ENCODE assay signal across 22 cellular contexts in genomic region chr20:7137395-7138151, GRCh38.
DNase-seq lines count a peak whose midpoint lies in the region; ATAC-seq, FAIRE-seq and TF ChIP-seq lines count a peak whose summit lies in the region.
"Had no signal": no experiment of that assay in that cellular context is flagged by ENCODE, and none has a peak within 500 bp of the region (broad histone marks: within the 10 kb centered on the region; RNA-seq: fewer than 3 reads in every experiment).

No MANE protein-coding gene starts in this region.

- TF ChIP-seq RAD21 in HepG2 (CRISPR knock-in tag; IDR thresholded peaks at IDR 0.05): no peak

- H4K20me1 ChIP-seq in mammary epithelial cell (ENCODE audit: insufficient read depth, low read length) (no peaks in the 10 kb centered on the region), HepG2 (ENCODE audit: insufficient read depth, low read length) (no peaks in the 10 kb centered on the region)

- no peak overlapping the region for H2AFZ ChIP-seq in mammary epithelial cell (ENCODE audit: low read depth, low read length)
- no peak overlapping the region for H2AFZ ChIP-seq in HepG2 (ENCODE audit: low read length)

- TF ChIP-seq EP300 in sigmoid colon (IDR thresholded peaks at IDR 0.05): no peak
- TF ChIP-seq EP300 in HepG2 (IDR thresholded peaks at IDR 0.05; ENCODE audit: low read depth in 2 of 2, low read length in 2 of 2): no peak
- TF ChIP-seq EP300 in HepG2 (CRISPR knock-in tag; IDR thresholded peaks at IDR 0.05; ENCODE audit: borderline replicate concordance): no peak

- peak; percentile 73 for ATAC-seq in HG02763 (IDR thresholded peaks at IDR 0.05; ENCODE audit: unreplicated experiment)
- peak; percentile 87 for ATAC-seq in HG03457 (IDR thresholded peaks at IDR 0.05; ENCODE audit: unreplicated experiment)
- ATAC-seq in HepG2: no peak
- ATAC-seq: right lobe of liver; Right ventricle myocardium inferior; stimulated activated effector memory CD8-positive, alpha-beta T cell treated with anti-CD3 and anti-CD28 coated beads, Interleukin-12 subunit alpha, Interleukin-12 subunit beta, amount 100 ng/mL, for 72 hours; upper lobe of right lung had no signal

- H3K4me1 Mint-ChIP-seq in type B pancreatic cell (ENCODE audit: unreplicated experiment): peaks cover 8% of the 10 kb centered on the region
- H3K4me1 Mint-ChIP-seq: central memory CD8-positive, alpha-beta T cell; stimulated activated effector memory CD8-positive, alpha-beta T cell treated with anti-CD3 and anti-CD28 coated beads, Interleukin-12 subunit alpha, Interleukin-12 subunit beta, amount 100 ng/mL, for 72 hours had no signal

- CTCF ChIA-PET in mammary epithelial cell (lab: Charles Lee; ENCODE audit: low non-redundant PET): no interaction called here
- CTCF ChIA-PET in HepG2 (lab: Yijun Ruan, JAX; ENCODE audit: low intra/inter-chr PET ratio, low total read pairs): no interaction called here

- H3K27me3 ChIP-seq in mammary epithelial cell (ENCODE audit: insufficient read depth, low read length) (no peaks in the 10 kb centered on the region), breast epithelium (no peaks in the 10 kb centered on the region), sigmoid colon (no peaks in the 10 kb centered on the region), HepG2 (ENCODE audit: control insufficient read depth in 1 of 2, insufficient read depth in 2 of 2, low read length in 2 of 2) (no peaks in the 10 kb centered on the region; a peak in 1 of 5 replicates)
- H3K27me3 ChIP-seq: neutrophil, right lobe of liver, upper lobe of right lung had no signal

- in situ Hi-C loops in mammary epithelial cell (cut with MboI; ENCODE audit: low sequenced_read_pairs in 2 of 2): no loop called here
- in situ Hi-C loops in HepG2 (cut with HindIII; ENCODE audit: extremely low pct_ligation_motif_present, low pct_unique_long_range_greater_than_20kb): no loop called here

- POLR2A ChIA-PET in HepG2 (lab: Yijun Ruan, JAX): no interaction called here

- H3K9me3 ChIP-seq in mammary epithelial cell (replicated peaks; ENCODE audit: insufficient read depth, low read length): no peaks in the 10 kb centered on the region
- no peaks in the 10 kb centered on the region for H3K9me3 ChIP-seq in breast epithelium
- H3K9me3 ChIP-seq in sigmoid colon: no peaks in the 10 kb centered on the region
- no peaks in the 10 kb centered on the region for H3K9me3 ChIP-seq in HepG2 (ENCODE audit: low read length)
- H3K9me3 ChIP-seq: neutrophil, right lobe of liver, upper lobe of right lung had no signal

- H3K27me3 Mint-ChIP-seq in type B pancreatic cell: peaks cover 10% of the 10 kb centered on the region
- H3K27me3 Mint-ChIP-seq: central memory CD8-positive, alpha-beta T cell had no signal

- no peak overlapping the region for H3K27ac Mint-ChIP-seq in type B pancreatic cell
- H3K27ac Mint-ChIP-seq: stimulated activated effector memory CD8-positive, alpha-beta T cell treated with anti-CD3 and anti-CD28 coated beads, Interleukin-12 subunit alpha, Interleukin-12 subunit beta, amount 100 ng/mL, for 72 hours; T-helper 1 cell treated with Interleukin-12 subunit alpha and Interleukin-12 subunit beta and Interleukin-4 antibody, amounts not matched to agents 30 μg/mL and 1 μg/mL, for 36 hours had no signal

- H3K4me1 ChIP-seq in mammary epithelial cell (ENCODE audit: insufficient read depth, low read length): no peaks in the 10 kb centered on the region
- no peaks in the 10 kb centered on the region for H3K4me1 ChIP-seq in breast epithelium
- H3K4me1 ChIP-seq in sigmoid colon: no peaks in the 10 kb centered on the region
- no peaks in the 10 kb centered on the region for H3K4me1 ChIP-seq in HepG2 (ENCODE audit: insufficient read depth, low read length)
- H3K4me1 ChIP-seq: right lobe of liver, upper lobe of right lung had no signal

- H3K4me2 ChIP-seq in mammary epithelial cell (ENCODE audit: insufficient read depth, low read depth, low read length) (no peak overlapping the region), HepG2 (ENCODE audit: low read depth, low read length) (no peak overlapping the region)

- H3K36me3 ChIP-seq in mammary epithelial cell (ENCODE audit: insufficient read depth, low read length): no peaks in the 10 kb centered on the region
- H3K36me3 ChIP-seq in breast epithelium: no peaks in the 10 kb centered on the region
- no peaks in the 10 kb centered on the region for H3K36me3 ChIP-seq in sigmoid colon
- no peaks in the 10 kb centered on the region for H3K36me3 ChIP-seq in HepG2 (replicated peaks in 1 of 2; ENCODE audit: control insufficient read depth in 1 of 2, insufficient read depth in 2 of 2, low read length in 2 of 2)
- H3K36me3 ChIP-seq: neutrophil, right lobe of liver, upper lobe of right lung had no signal

- dilution Hi-C loops in mammary epithelial cell (cut with HindIII; ENCODE audit: low sequenced_read_pairs): no loop called here

- BruUV-seq in mammary epithelial cell (replicated peaks; lab: Mats Ljungman, UMichigan) (no TSS peak), HepG2 (replicated peaks; lab: Mats Ljungman, UMichigan) (no TSS peak)

- H3K36me3 Mint-ChIP-seq in type B pancreatic cell: no peaks in the 10 kb centered on the region
- H3K36me3 Mint-ChIP-seq: stimulated activated effector memory CD8-positive, alpha-beta T cell treated with anti-CD3 and anti-CD28 coated beads, Interleukin-12 subunit alpha, Interleukin-12 subunit beta, amount 100 ng/mL, for 72 hours had no signal

- H3K79me2 ChIP-seq in mammary epithelial cell (ENCODE audit: insufficient read depth, low read length) (no peaks in the 10 kb centered on the region), HepG2 (ENCODE audit: insufficient read depth, low read length) (no peaks in the 10 kb centered on the region)

- H3K27ac ChIP-seq in mammary epithelial cell (ENCODE audit: insufficient read depth, low read depth, low read length): no peak overlapping the region
- no peak overlapping the region for H3K27ac ChIP-seq in breast epithelium
- H3K27ac ChIP-seq in sigmoid colon: no peak overlapping the region
- H3K27ac ChIP-seq in HepG2 (ENCODE audit: extremely low read length, insufficient read depth, low read length): no peak overlapping the region
- H3K27ac ChIP-seq: C4-2B, neutrophil, right lobe of liver, upper lobe of right lung had no signal

- 48% methylated on average over 4 of the region's 4 CpGs for WGBS in mammary epithelial cell (ENCODE audit: low coverage, missing lambda C conversion rate)
- WGBS in sigmoid colon, 2 donors: 59 to 76% methylated on average over 4 of the region's 4 CpGs
- WGBS in HepG2 (ENCODE audit: low lambda C conversion rate): 16% methylated on average over 4 of the region's 4 CpGs

- FAIRE-seq in HepG2 (lab: Jason Lieb, UNC): no peak
- FAIRE-seq: endometrium, GM12891 had no signal

- DNase-seq in mammary epithelial cell: peak; percentile 23
- DNase-seq in breast epithelium (ENCODE audit: low spot score in 2 of 2): no peak
- DNase-seq in sigmoid colon: no peak
- DNase-seq in activated CD8-positive, alpha-beta memory T cell treated with anti-CD3 and anti-CD28 coated beads, Interleukin-2, amount 50 U/mL, for 48 hours: no peak
- no peak for DNase-seq in HepG2 (ENCODE audit: low spot score)
- no peak for DNase-seq in type B pancreatic cell (ENCODE audit: extremely low spot score, unreplicated experiment)
- DNase-seq: 8988T; activated CD4-positive, CD25-positive, alpha-beta regulatory T cell treated with anti-CD3 and anti-CD28 coated beads, Interleukin-2, amount 50 U/mL, for 72 hours; EL; right lobe of liver; stimulated activated CD4-positive, alpha-beta T cell treated with anti-CD3 and anti-CD28 coated beads, Interleukin-4, amount 100 ng/mL, for 4 hours; upper lobe of right lung had no signal

- TF ChIP-seq POLR2A in breast epithelium (IDR thresholded peaks at IDR 0.05) (no peak), sigmoid colon (IDR thresholded peaks at IDR 0.05) (no peak), HepG2 (IDR thresholded peaks at IDR 0.05; ENCODE audit: insufficient read depth in 1 of 2, low read depth in 2 of 2, low read length in 2 of 2) (no peak)

- intact Hi-C loops in mammary epithelial cell (cut with micrococcal nuclease) (no loop called here), breast epithelium (cut with DNase I; ENCODE audit: low total_unique reads) (no loop called here), sigmoid colon (cut with DNase I) (no loop called here), HepG2 (cut with micrococcal nuclease; ENCODE audit: unreplicated experiment) (no loop called here)

- H3K4me3 ChIP-seq in mammary epithelial cell (replicated peaks in 1 of 3; ENCODE audit: insufficient read depth in 1 of 3, low read depth in 2 of 3, low read length in 3 of 3) (no peak overlapping the region), breast epithelium (no peak overlapping the region), sigmoid colon (no peak overlapping the region), HepG2 (replicated peaks in 1 of 3; ENCODE audit: insufficient read depth in 1 of 3, low read depth in 2 of 3, low read length in 3 of 3) (no peak overlapping the region)
- H3K4me3 ChIP-seq: right lobe of liver, upper lobe of right lung had no signal

- TF ChIP-seq CTCF in mammary epithelial cell (conservative IDR thresholded peaks at IDR 0.05 in 1 of 2, IDR thresholded peaks at IDR 0.05 in 1 of 2; ENCODE audit: extremely low read depth in 1 of 2, insufficient read depth in 1 of 2, low read depth in 1 of 2, low read length in 2 of 2) (no peak), breast epithelium (IDR thresholded peaks at IDR 0.05) (no peak), sigmoid colon (IDR thresholded peaks at IDR 0.05) (no peak), HepG2 (CRISPR knock-in tag; IDR thresholded peaks at IDR 0.05) (no peak), type B pancreatic cell (conservative IDR thresholded peaks at IDR 0.05) (no peak)

- peaks cover 4% of the 10 kb centered on the region for H3K9me3 Mint-ChIP-seq in type B pancreatic cell

- H3K4me3 Mint-ChIP-seq in type B pancreatic cell: no peak overlapping the region
- H3K4me3 Mint-ChIP-seq: central memory CD8-positive, alpha-beta T cell; stimulated activated effector memory CD8-positive, alpha-beta T cell treated with anti-CD3 and anti-CD28 coated beads, Interleukin-12 subunit alpha, Interleukin-12 subunit beta, amount 100 ng/mL, for 72 hours; T-helper 1 cell treated with Interleukin-12 subunit alpha and Interleukin-12 subunit beta and Interleukin-4 antibody, amounts not matched to agents 30 μg/mL and 1 μg/mL, for 36 hours had no signal

- H3K9ac ChIP-seq in mammary epithelial cell (ENCODE audit: insufficient read depth, low read length) (no peak overlapping the region), HepG2 (ENCODE audit: insufficient read depth, low read depth, low read length) (no peak overlapping the region)
